In genomic region chr1:209101106-209101505, GRCh38 we compare ENCODE assay signal across 29 cellular contexts.
"Had no signal": no experiment of that assay in that cellular context is flagged by ENCODE, and none has a peak within 500 bp of the region (broad histone marks: within the 10 kb centered on the region; RNA-seq: fewer than 3 reads in every experiment).

No MANE protein-coding gene starts in this region.

- H3K9me3 Mint-ChIP-seq: natural killer cell; nephron; neural progenitor cell; stimulated activated memory B cell treated with anti-CD40 and anti-IgM and Interleukin-4, amounts not matched to agents 10 μg/mL and 1 μg/mL and 100 μg/mL, for 72 hours; stimulated activated naive CD8-positive, alpha-beta T cell treated with anti-CD3 and anti-CD28 coated beads, Interleukin-15, amount 100 ng/mL, for 72 hours; type B pancreatic cell had no signal

- H3K27me3 Mint-ChIP-seq: stimulated activated naive CD8-positive, alpha-beta T cell treated with anti-CD3 and anti-CD28 coated beads, Interleukin-15, amount 100 ng/mL, for 72 hours had no signal

- H3K36me3 Mint-ChIP-seq: naive thymus-derived CD4-positive, alpha-beta T cell; natural killer cell; neural progenitor cell; stimulated activated memory B cell treated with anti-CD40 and anti-IgM and Interleukin-4, amounts not matched to agents 10 μg/mL and 1 μg/mL and 100 μg/mL, for 72 hours; type B pancreatic cell had no signal

- H3K27me3 ChIP-seq: neural progenitor cell, neutrophil, pancreas, spleen, suprapubic skin, testis, tibial artery, transverse colon, upper lobe of right lung, uterus had no signal

- H3K4me3 Mint-ChIP-seq: naive thymus-derived CD4-positive, alpha-beta T cell; natural killer cell; nephron; neural progenitor cell; stimulated activated memory B cell treated with anti-CD40 and anti-IgM and Interleukin-4, amounts not matched to agents 10 μg/mL and 1 μg/mL and 100 μg/mL, for 72 hours; stimulated activated naive CD8-positive, alpha-beta T cell treated with anti-CD3 and anti-CD28 coated beads, Interleukin-15, amount 100 ng/mL, for 72 hours; type B pancreatic cell had no signal

- DNase-seq: naive thymus-derived CD4-positive, alpha-beta T cell; natural killer cell; pancreas; right cardiac atrium; spleen; stimulated activated CD4-positive, alpha-beta T cell treated with anti-CD3 and anti-CD28 coated beads, Interleukin-12 subunit alpha, Interleukin-12 subunit beta, amount 100 ng/mL, for 4 hours; stimulated activated CD4-positive, alpha-beta T cell treated with anti-CD3 and anti-CD28 coated beads, Interleukin-1b, Interleukin-23, amount 100 ng/mL, for 48 hours; stimulated activated CD4-positive, alpha-beta T cell treated with anti-CD3 and anti-CD28 coated beads, Interleukin-4, amount 100 ng/mL, for 1 hour; stimulated activated CD4-positive, alpha-beta T cell treated with anti-CD3 and anti-CD28 coated beads, Interleukin-4, amount 100 ng/mL, for 4 hours; stimulated activated CD8-positive, alpha-beta memory T cell treated with anti-CD3 and anti-CD28 coated beads, Interleukin-4, amount 100 ng/mL, for 48 hours; stimulated activated naive CD4-positive, alpha-beta T cell; stimulated activated naive CD8-positive, alpha-beta T cell treated with anti-CD3 and anti-CD28 coated beads, Interleukin-15, amount 100 ng/mL, for 72 hours; stimulated activated naive CD8-positive, alpha-beta T cell treated with anti-CD3 and anti-CD28 coated beads, Interleukin-15, Interleukin-2, amounts not matched to agents 100 U/mL and 50 U/mL, for 24 hours; substantia nigra; testis; tibial artery; transverse colon; upper lobe of right lung; uterus had no signal

- H3K27ac ChIP-seq: neural progenitor cell, neutrophil, pancreas, prostate gland, skin epidermis, spleen, suprapubic skin, testis, tibial artery, transverse colon, upper lobe of right lung, uterus had no signal

- H3K9ac ChIP-seq: neural progenitor cell had no signal

- H3K36me3 ChIP-seq: neural progenitor cell, neutrophil, pancreas, prostate gland, spleen, suprapubic skin, tibial artery, transverse colon, upper lobe of right lung, uterus had no signal

- FAIRE-seq: pancreas had no signal

- ATAC-seq: naive thymus-derived CD4-positive, alpha-beta T cell; natural killer cell; pancreas; right cardiac atrium; sciatic nerve; stimulated activated memory B cell treated with anti-CD40 and anti-IgM and Interleukin-4, amounts not matched to agents 10 μg/mL and 1 μg/mL and 100 μg/mL, for 72 hours; stimulated activated naive CD8-positive, alpha-beta T cell treated with anti-CD3 and anti-CD28 coated beads, Interleukin-15, amount 100 ng/mL, for 72 hours; stimulated activated naive CD8-positive, alpha-beta T cell treated with anti-CD3 and anti-CD28 coated beads, Interleukin-15, Interleukin-2, amounts not matched to agents 100 U/mL and 50 U/mL, for 24 hours; upper lobe of right lung had no signal

- H3K9me3 ChIP-seq: neutrophil, pancreas, prostate gland, spleen, suprapubic skin, testis, tibial artery, transverse colon, upper lobe of right lung, uterus had no signal

- H3K4me2 ChIP-seq: neural progenitor cell, smooth muscle cell had no signal

- H3K4me1 Mint-ChIP-seq: naive thymus-derived CD4-positive, alpha-beta T cell; natural killer cell; stimulated activated memory B cell treated with anti-CD40 and anti-IgM and Interleukin-4, amounts not matched to agents 10 μg/mL and 1 μg/mL and 100 μg/mL, for 72 hours; stimulated activated naive CD8-positive, alpha-beta T cell treated with anti-CD3 and anti-CD28 coated beads, Interleukin-15, amount 100 ng/mL, for 72 hours had no signal

- H3K4me3 ChIP-seq: neural progenitor cell, pancreas, prostate gland, skin epidermis, smooth muscle cell, spleen, suprapubic skin, testis, tibial artery, transverse colon, upper lobe of right lung, uterus had no signal

- H3K27ac Mint-ChIP-seq: naive thymus-derived CD4-positive, alpha-beta T cell; natural killer cell; nephron; neural progenitor cell; stimulated activated memory B cell treated with anti-CD40 and anti-IgM and Interleukin-4, amounts not matched to agents 10 μg/mL and 1 μg/mL and 100 μg/mL, for 72 hours; stimulated activated naive CD8-positive, alpha-beta T cell treated with anti-CD3 and anti-CD28 coated beads, Interleukin-15, amount 100 ng/mL, for 72 hours; type B pancreatic cell had no signal

- H3K4me1 ChIP-seq: prostate gland, spleen, suprapubic skin, testis, upper lobe of right lung, uterus had no signal
